Comparison of ENCODE assay signal across 8 cellular contexts in the genomic region with DNA sequence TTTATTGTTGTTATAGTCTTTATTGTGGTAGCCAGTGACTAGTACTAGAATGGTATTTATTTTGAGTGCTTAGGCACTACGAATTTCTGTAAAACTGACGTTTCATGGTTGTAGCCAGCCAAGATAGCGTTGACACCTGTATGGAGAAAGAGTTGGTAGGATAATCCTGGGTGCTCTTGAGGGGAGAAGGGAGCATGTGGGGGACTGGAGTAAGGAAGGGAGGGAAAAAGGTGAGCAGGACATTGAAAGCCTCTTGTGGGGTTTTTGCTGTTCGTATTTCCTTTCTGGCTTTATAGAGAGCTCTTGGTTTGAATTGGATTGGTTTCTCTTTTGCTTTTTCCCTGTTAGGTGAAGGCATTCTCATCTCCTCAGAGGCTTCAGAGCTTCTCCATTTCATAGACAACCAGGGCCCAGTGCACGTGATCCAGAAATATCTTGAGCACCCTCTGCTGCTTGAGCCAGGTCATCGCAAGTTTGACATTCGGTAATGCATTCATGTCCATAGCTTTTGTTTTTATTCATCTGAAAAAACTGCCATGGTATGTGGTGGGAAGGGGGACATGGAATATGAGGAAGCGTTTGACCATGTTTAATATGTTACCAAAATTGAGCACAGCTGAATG. TPM values are rescaled to one million over a fixed set of nuclear protein-coding genes. Genes with fewer than 3 reads are reported as not detected.
DNase-seq lines count a peak whose midpoint lies in the region; ATAC-seq, FAIRE-seq and TF ChIP-seq lines count a peak whose summit lies in the region.
"Not testable (repeated sequence)": the region's sequence is repeated elsewhere in the genome, so short reads cannot be mapped to it uniquely, and the experiment has no call there.

No MANE protein-coding gene starts in this region.

- WGBS in A549 (ENCODE audit: missing lambda C conversion rate), result no CpG with 5 or more reads among the region's 8 CpGs

- not testable (repeated sequence) for TF ChIP-seq POLR2A in A549 (IDR thresholded peaks at IDR 0.05; ENCODE audit: low read length); endothelial cell of umbilical vein (IDR thresholded peaks at IDR 0.05; ENCODE audit: low read depth, low read length)

- POLR2A ChIA-PET in A549 (lab: Yijun Ruan, JAX); T-cell (lab: Charles Lee); endothelial cell of umbilical vein (lab: Charles Lee): not testable (repeated sequence)

- not testable (repeated sequence) for H3K27ac ChIP-seq in A549; endothelial cell of umbilical vein (ENCODE audit: insufficient read depth, low read depth, low read length)

- not testable (repeated sequence) for TF ChIP-seq CTCF in A549 (IDR thresholded peaks at IDR 0.05); endothelial cell of umbilical vein (IDR thresholded peaks at IDR 0.05; ENCODE audit: extremely low read depth in 1 of 2, insufficient read depth in 1 of 2, low read depth in 1 of 2, low read length in 2 of 2); mucosa of descending colon (IDR thresholded peaks at IDR 0.05)

- not testable (repeated sequence) for H3K9ac ChIP-seq in endothelial cell of umbilical vein (replicated peaks; ENCODE audit: extremely low read depth, insufficient read depth, low read length)

- DNase-seq in A549 (ENCODE audit: low read depth in 1 of 2, low spot score in 1 of 2); T-cell; endothelial cell of umbilical vein (ENCODE audit: low read depth, low spot score); mucosa of descending colon: not testable (repeated sequence)

- H4K20me1 ChIP-seq in endothelial cell of umbilical vein (replicated peaks; ENCODE audit: control insufficient read depth, extremely low read depth, insufficient read depth, low read length), result not testable (repeated sequence)

- not testable (repeated sequence) for TF ChIP-seq EP300 in A549 (IDR thresholded peaks at IDR 0.05)

- intact Hi-C loops in endothelial cell of umbilical vein (cut with micrococcal nuclease); mucosa of descending colon (cut with DNase I, micrococcal nuclease): not testable (repeated sequence)

- H3K4me1 ChIP-seq in A549; endothelial cell of umbilical vein (ENCODE audit: control insufficient read depth, extremely low read depth, insufficient read depth, low read length); mucosa of descending colon (ENCODE audit: low read depth): not testable (repeated sequence)

- H3K36me3 Mint-ChIP-seq in T-cell, result not testable (repeated sequence)

- not testable (repeated sequence) for H3K9me3 Mint-ChIP-seq in T-cell

- peak; percentile 76 to 91; a peak in 5 of 6 replicates for ATAC-seq in A549
- ATAC-seq in GM18907 (IDR thresholded peaks at IDR 0.05; ENCODE audit: unreplicated experiment), result peak; percentile 96
- ATAC-seq in GM21529 (IDR thresholded peaks at IDR 0.05; ENCODE audit: unreplicated experiment), result peak; percentile 96
- ATAC-seq in HG02840 (IDR thresholded peaks at IDR 0.05; ENCODE audit: low FRiP score, unreplicated experiment), result peak; percentile 75
- ATAC-seq in HG03342 (IDR thresholded peaks at IDR 0.05; ENCODE audit: unreplicated experiment), result peak; percentile 91
- peak; percentile 57 to 76 (median 66) for ATAC-seq in T-cell (replicated peaks in 1 of 4)
- ATAC-seq in mucosa of descending colon, result peak; percentile 92

- BruUV-seq in endothelial cell of umbilical vein (replicated peaks; lab: Mats Ljungman, UMichigan), result not testable (repeated sequence)

- not testable (repeated sequence) for H3K9me1 ChIP-seq in endothelial cell of umbilical vein (replicated peaks; ENCODE audit: control insufficient read depth, extremely low read depth, insufficient read depth, low read length)

- not testable (repeated sequence) for H3K27me3 Mint-ChIP-seq in T-cell

- not testable (repeated sequence) for H3K36me3 ChIP-seq in endothelial cell of umbilical vein (ENCODE audit: control insufficient read depth in 2 of 2, extremely low read depth in 1 of 2, insufficient read depth in 2 of 2, low read length in 2 of 2); mucosa of descending colon (ENCODE audit: low read depth)

- TF ChIP-seq RAD21 in A549 (conservative IDR thresholded peaks at IDR 0.05 in 1 of 2, IDR thresholded peaks at IDR 0.05 in 1 of 2), result not testable (repeated sequence)

- not testable (repeated sequence) for H2AFZ ChIP-seq in endothelial cell of umbilical vein (ENCODE audit: low read depth, low read length)

- dilution Hi-C loops in endothelial cell of umbilical vein (cut with MboI; ENCODE audit: extremely low pct_ligation_motif_present, low sequenced_read_pairs), result not testable (repeated sequence)

- not testable (repeated sequence) for H3K27me3 ChIP-seq in endothelial cell of umbilical vein (ENCODE audit: control insufficient read depth in 2 of 2, insufficient read depth in 2 of 2, low read length in 2 of 2)

- not testable (repeated sequence) for H3K9me3 ChIP-seq in A549; endothelial cell of umbilical vein (replicated peaks; ENCODE audit: control insufficient read depth, insufficient read depth, low read length); mucosa of descending colon

- CTCF ChIA-PET in A549 (lab: Yijun Ruan, JAX); T-cell (lab: Charles Lee); endothelial cell of umbilical vein (lab: Charles Lee): not testable (repeated sequence)

- not testable (repeated sequence) for FAIRE-seq in A549 (lab: Jason Lieb, UNC)
- FAIRE-seq in endothelial cell of umbilical vein (lab: Jason Lieb, UNC), result peak; percentile 26

- H3K4me3 ChIP-seq in A549; endothelial cell of umbilical vein (replicated peaks in 1 of 3; ENCODE audit: insufficient read depth in 1 of 3, low read depth in 1 of 3, low read length in 3 of 3); mucosa of descending colon: not testable (repeated sequence)

- H3K27ac Mint-ChIP-seq in T-cell, result not testable (repeated sequence)

- not testable (repeated sequence) for H3K79me2 ChIP-seq in endothelial cell of umbilical vein (ENCODE audit: control insufficient read depth, insufficient read depth, low read length)

- not testable (repeated sequence) for H3K4me3 Mint-ChIP-seq in T-cell

- not testable (repeated sequence) for H3K4me1 Mint-ChIP-seq in T-cell

- H3K4me2 ChIP-seq in A549; endothelial cell of umbilical vein (ENCODE audit: insufficient read depth, low read length): not testable (repeated sequence)

RNA-seq across cellular contexts. Expression of gene LIMS4, which starts 27.2 kb away (rescaled TPM):
- polyA plus RNA-seq in A549 (2011; rRNA removed) (0.40 and 0.44 TPM in 2 replicates), A549 (2017; fragmentation: RNase III; extraction: RNeasy Plus Mini Kit Qiagen cat#74134 plus additional on column Dnase treatment) (0.09 to 0.17 TPM (median 0.14 TPM) in 3 replicates), endothelial cell of umbilical vein (18.3 and 28.8 TPM in 2 replicates)
- polyA plus RNA-seq in A549 (2012; cell fraction: cytosol; rRNA removed), result 0.04 TPM in 1 of 2 replicates, not detected in the other
- polyA plus RNA-seq in A549 (2012; cell fraction: nucleus; rRNA removed), result not detected in 2 replicates
- polyA minus RNA-seq in A549 (2011; rRNA and poly(A)+ RNA removed), result 0.54 and 0.74 TPM in 2 replicates
- total RNA-seq in T-cell (1 to 10 TPM in 2 of 5 donors, under 1 TPM in 1, not detected in 2; 0.76 to 1.6 (median 1.3) TPM), endothelial cell of umbilical vein (14.4 and 35.7 TPM in 2 replicates), mucosa of descending colon (1 to 10 TPM in 1 of 3 donors, under 1 TPM in 2; 0.65 to 1.4 (median 0.93) TPM)
- 22.8 and 25.1 TPM in 2 replicates for polyA plus RNA-seq in endothelial cell of umbilical vein (2011; cell fraction: cytosol; rRNA removed)
- 53.6 and 59.9 TPM in 2 replicates for polyA plus RNA-seq in endothelial cell of umbilical vein (2011; cell fraction: nucleus; rRNA removed)
- polyA plus RNA-seq in endothelial cell of umbilical vein (2012), result 29.1 and 32.8 TPM in 2 replicates
- polyA minus RNA-seq in endothelial cell of umbilical vein, result 52.4 and 72.4 TPM in 2 replicates
- not detected for polyA minus RNA-seq in endothelial cell of umbilical vein (2011; cell fraction: cytosol; rRNA and poly(A)+ RNA removed)
- 43.8 and 70.6 TPM in 2 replicates for polyA minus RNA-seq in endothelial cell of umbilical vein (2011; cell fraction: nucleus; rRNA and poly(A)+ RNA removed)
